In genomic region chr9:21031091-21031817, GRCh38 we compare ENCODE assay signal across 8 cellular contexts. TPM values are rescaled to one million over a fixed set of nuclear protein-coding genes. Genes with fewer than 3 reads are reported as not detected.
DNase-seq lines count a peak whose midpoint lies in the region; ATAC-seq, FAIRE-seq and TF ChIP-seq lines count a peak whose summit lies in the region.

Gene HACD4, minus strand, starts transcription at chr9:21031640. Its CDS starts 50 bp downstream, at chr9:21031590.

- H3K27ac ChIP-seq in pancreas (peak within 1 kb of the TSS in 3 of 4 donors; percentile 8 to 46 (median 41)), tibial artery (peak within 1 kb of the TSS; percentile 80 to 84)

- H3K4me1 ChIP-seq in pancreas = no peaks in the 10 kb centered on the region
- H3K4me1 ChIP-seq in tibial artery = peaks cover 0 to 17% (median 2%) of the 10 kb centered on the region in 4 donors

- peak within 1 kb of the TSS; percentile 15 to 47 (median 28) for H3K4me3 ChIP-seq in pancreas
- H3K4me3 ChIP-seq in tibial artery = peak within 1 kb of the TSS; percentile 69 to 74

- H3K27me3 ChIP-seq in pancreas (no peaks in the 10 kb centered on the region), tibial artery (no peaks in the 10 kb centered on the region)

- TF ChIP-seq CTCF in pancreas (IDR thresholded peaks at IDR 0.05) (no peak), tibial artery (IDR thresholded peaks at IDR 0.05) (peak in 1 of 2 experiments; percentile 14)

- H3K36me3 ChIP-seq in pancreas = no peaks in the 10 kb centered on the region
- H3K36me3 ChIP-seq in tibial artery = no peaks in the 10 kb centered on the region

- 10 to 14% methylated on average over 37 to 48 of the region's 48 CpGs for WGBS in pancreas, 2 donors

- intact Hi-C loops in pancreas (cut with DNase I) (no loop called here), tibial artery (cut with DNase I; ENCODE audit: low total_unique reads) (no loop called here)

- FAIRE-seq in GM18507 (lab: Jason Lieb, UNC) (peak; percentile 76), pancreas (lab: Jason Lieb, UNC) (no peak)

- peak; percentile 52 for DNase-seq in GM18507 (ENCODE audit: extremely low spot score, insufficient read length, low read depth)
- peak; percentile 23 for DNase-seq in NCI-H526 treated with DMSO at 0.1 percent for 48 hours (lab: John Stamatoyannopoulos, UW)
- DNase-seq in activated effector memory CD4-positive, alpha-beta T cell treated with anti-CD3 and anti-CD28 coated beads, Interleukin-2, amount 50 U/mL, for 16 hours = peak; percentile 87
- DNase-seq in germinal center (ENCODE audit: low spot score) = peak; percentile 80
- peak; percentile 2 to 71 (median 39) for DNase-seq in pancreas
- DNase-seq in tibial artery = peak; percentile 36 to 80
- DNase-seq in NCI-H82 treated with DMSO at 0.1 percent for 48 hours (lab: John Stamatoyannopoulos, UW; ENCODE audit: unreplicated experiment) = no peak

- no peaks in the 10 kb centered on the region for H3K9me3 ChIP-seq in pancreas
- H3K9me3 ChIP-seq in tibial artery = no peaks in the 10 kb centered on the region

- ATAC-seq in HG02571 (IDR thresholded peaks at IDR 0.05; ENCODE audit: unreplicated experiment) = peak; percentile 86
- ATAC-seq in pancreas = peak; percentile 83 to 90 (median 87)

RNA-seq across cellular contexts. Expression of gene HACD4, which starts in this region (rescaled TPM):
- 1 to 10 TPM in 1 of 6 donors, under 1 TPM in 5; 0.09 to 1.7 (median 0.24) TPM for total RNA-seq in pancreas
- polyA plus RNA-seq in pancreas = under 1 TPM; 0.23 to 0.33 TPM
